ENCODE assay signal across 11 cellular contexts in the genomic region with DNA sequence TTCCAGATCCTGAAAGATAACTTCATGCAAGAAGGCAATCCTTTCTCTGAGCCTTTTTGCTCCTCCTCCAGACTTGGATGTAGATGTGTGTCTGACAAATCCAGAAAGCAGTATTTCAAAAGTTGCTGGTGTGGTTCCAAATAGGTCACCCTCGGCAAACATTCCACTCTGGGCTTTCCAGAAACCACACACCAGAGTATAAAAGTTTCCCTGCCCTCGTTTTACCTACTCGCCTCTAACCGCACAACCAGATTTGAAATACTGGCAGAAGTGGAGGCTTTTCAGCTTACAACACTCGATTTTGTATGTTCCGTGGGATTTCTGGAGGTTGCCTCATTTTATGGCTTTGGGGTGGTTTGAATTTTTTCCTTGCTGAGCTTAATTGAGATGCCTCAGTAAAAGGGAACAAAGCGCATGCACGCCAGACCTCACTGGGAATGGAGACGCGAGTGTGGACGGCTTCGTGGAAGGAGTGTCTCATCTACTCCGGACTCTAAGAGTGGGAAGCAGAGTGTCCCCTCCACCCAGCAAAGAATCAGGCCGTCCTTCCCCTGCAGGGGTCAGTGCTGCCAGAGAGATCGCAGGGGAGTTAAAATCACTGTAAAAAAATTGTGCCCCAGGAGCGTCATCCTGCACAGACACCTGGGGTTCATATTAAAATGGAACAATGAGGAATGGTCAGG. TPM values are rescaled to one million over a fixed set of nuclear protein-coding genes. Genes with fewer than 3 reads are reported as not detected.
A peak's percentile ranks its signal among the peaks of the same experiment; 100 is the strongest.
DNase-seq lines count a peak whose midpoint lies in the region; ATAC-seq and TF ChIP-seq lines count a peak whose summit lies in the region.
"Had no signal": no experiment of that assay in that cellular context is flagged by ENCODE, and none has a peak within 500 bp of the region (broad histone marks: within the 10 kb centered on the region; RNA-seq: fewer than 3 reads in every experiment).

No MANE protein-coding gene starts in this region.

- peaks cover 9% of the 10 kb centered on the region for H3F3A ChIP-seq in MM.1S (ENCODE audit: insufficient read depth, low read length)

- H3K4me3 ChIP-seq in cardiac fibroblast (replicated peaks in 1 of 2; ENCODE audit: low read depth in 2 of 2, low read length in 2 of 2): no peak overlapping the region
- H3K4me3 ChIP-seq in tibial artery: peak overlapping the region in 1 of 2 donors; percentile 0
- no peak overlapping the region for H3K4me3 ChIP-seq in MM.1S (ENCODE audit: low read length)

- no peak overlapping the region for H3K4me2 ChIP-seq in MM.1S (ENCODE audit: low read depth, low read length)

- H4K20me1 ChIP-seq in MM.1S (ENCODE audit: insufficient read depth, low read length): no peaks in the 10 kb centered on the region

- H3K79me2 ChIP-seq in MM.1S (ENCODE audit: low read length): no peaks in the 10 kb centered on the region

- ATAC-seq in HG03196 (IDR thresholded peaks at IDR 0.05; ENCODE audit: unreplicated experiment): no peak
- ATAC-seq: naive thymus-derived CD4-positive, alpha-beta T cell had no signal

- H3K9me2 ChIP-seq in MM.1S (replicated peaks; ENCODE audit: insufficient read depth, low read length): no peaks in the 10 kb centered on the region

- H3K36me3 ChIP-seq in tibial artery: no peaks in the 10 kb centered on the region
- no peaks in the 10 kb centered on the region for H3K36me3 ChIP-seq in MM.1S (replicated peaks; ENCODE audit: insufficient read depth, low read length)

- H3K9me3 ChIP-seq in tibial artery: no peaks in the 10 kb centered on the region
- H3K9me3 ChIP-seq in MM.1S (replicated peaks; ENCODE audit: insufficient read depth, low read length): no peaks in the 10 kb centered on the region

- intact Hi-C loops in tibial artery (cut with DNase I; ENCODE audit: low total_unique reads): no loop called here

- H3K27ac ChIP-seq in tibial artery: peak overlapping the region in 1 of 2 donors; percentile 32
- no peak overlapping the region for H3K27ac ChIP-seq in MM.1S (ENCODE audit: low read length)

- H3K4me1 ChIP-seq in tibial artery: peaks cover 0 to 18% (median 13%) of the 10 kb centered on the region in 4 donors
- peaks cover 25% of the 10 kb centered on the region for H3K4me1 ChIP-seq in MM.1S (ENCODE audit: low read length)

- TF ChIP-seq CTCF in cardiac fibroblast (IDR thresholded peaks at IDR 0.05; ENCODE audit: low read depth, low read length) (no peak), tibial artery (IDR thresholded peaks at IDR 0.05) (no peak), MM.1S (IDR thresholded peaks at IDR 0.05; ENCODE audit: low read length) (no peak)

- no peak overlapping the region for H3K9ac ChIP-seq in MM.1S (ENCODE audit: low read length)

- no peaks in the 10 kb centered on the region for H3K27me3 ChIP-seq in tibial artery
- H3K27me3 ChIP-seq in MM.1S (replicated peaks; ENCODE audit: insufficient read depth, low read length): no peaks in the 10 kb centered on the region

- DNase-seq in HT-29 (ENCODE audit: low spot score) (peak; percentile 23), cardiac fibroblast (ENCODE audit: low read depth in 2 of 2) (peak; percentile 77 to 93), kidney tubule cell (ENCODE audit: low spot score) (peak; percentile 40), tibial artery (peak; percentile 69 to 81), mesenteric fat pad (ENCODE audit: low spot score) (no peak), MM.1S (no peak), DMS79 (lab: John Stamatoyannopoulos, UW) (no peak)
- DNase-seq: naive thymus-derived CD4-positive, alpha-beta T cell; NCI-H1930; SHP77 had no signal

- H2AFZ ChIP-seq in MM.1S (ENCODE audit: low read length): no peak overlapping the region

RNA-seq across cellular contexts. Expression of gene RPL31, which starts 44.0 kb away (rescaled TPM):
- 1,454 and 1,668 TPM in 2 replicates for total RNA-seq in HT-29 (2014; rRNA removed; shearing (Covaris generic))
- 1,076 TPM for total RNA-seq in mesenteric fat pad

Comparison
In these comparisons a context has a peak if more than half of its experiments do, and no peak if none do; other contexts are left out.
1. DNase-seq: peak in HT-29 (single experiment), cardiac fibroblast (2 of 2), kidney tubule cell (single experiment) and tibial artery (2 of 2); none in mesenteric fat pad (single experiment), MM.1S (single experiment) and DMS79 (single experiment).